8 cellular contexts compared by ENCODE assay signal in the genomic region with DNA sequence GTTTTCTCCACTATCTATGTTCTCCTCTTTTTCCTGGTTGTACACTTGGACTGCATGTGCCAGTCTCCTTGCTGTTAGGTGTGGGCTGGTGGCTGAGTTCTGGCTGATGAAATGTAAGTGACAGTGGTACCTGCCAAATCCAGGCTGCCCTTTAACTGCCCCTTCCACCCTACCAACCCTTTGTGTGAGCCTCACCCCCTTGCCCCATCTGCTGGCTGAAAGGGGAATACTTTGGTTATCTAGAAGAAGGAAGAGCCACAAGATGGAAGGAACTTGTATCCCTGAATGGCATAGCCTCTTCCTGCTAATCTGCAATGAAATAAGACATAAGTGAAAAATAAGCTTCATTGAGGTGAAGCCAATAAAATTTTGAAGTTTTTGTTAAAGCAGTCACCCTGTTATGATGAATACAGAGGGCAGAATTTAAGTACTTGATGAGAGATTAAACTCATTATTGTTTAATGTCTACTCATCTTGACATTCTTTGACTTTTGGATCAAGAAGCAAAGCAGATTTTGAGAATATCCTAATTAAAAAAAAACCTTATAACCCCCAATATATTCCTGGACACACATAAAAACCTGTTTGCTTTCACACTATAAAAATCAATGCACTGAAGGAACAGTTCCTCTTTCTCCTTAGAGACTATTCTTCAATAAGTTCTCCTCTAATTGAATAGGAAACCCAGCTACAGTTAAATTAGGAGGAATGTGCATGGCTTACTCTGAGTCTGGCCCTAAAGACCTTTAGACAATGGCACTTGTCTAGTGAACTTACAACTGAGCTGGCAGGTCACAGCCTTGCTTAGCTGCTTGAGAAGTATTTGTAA.
DNase-seq lines count a peak whose midpoint lies in the region; ATAC-seq, FAIRE-seq and TF ChIP-seq lines count a peak whose summit lies in the region.

No MANE protein-coding gene starts in this region.

- 0 out of 3 replicates have a peak, but pooled peaks cover 4% of the 10 kb centered on the region for H3K4me1 ChIP-seq in A549
- peaks cover 33% of the 10 kb centered on the region for H3K4me1 ChIP-seq in MM.1S (ENCODE audit: low read length)
- H3K4me1 ChIP-seq in endothelial cell of umbilical vein (ENCODE audit: control insufficient read depth, extremely low read depth, insufficient read depth, low read length) = peaks cover 16% of the 10 kb centered on the region
- H3K4me1 ChIP-seq in psoas muscle = no peaks in the 10 kb centered on the region
- no peaks in the 10 kb centered on the region for H3K4me1 ChIP-seq in aorta (ENCODE audit: control insufficient read depth in 1 of 2, insufficient read depth in 2 of 2, low read length in 2 of 2)

- H4K20me1 ChIP-seq in MM.1S (ENCODE audit: insufficient read depth, low read length) (no peaks in the 10 kb centered on the region), endothelial cell of umbilical vein (replicated peaks; ENCODE audit: control insufficient read depth, extremely low read depth, insufficient read depth, low read length) (no peaks in the 10 kb centered on the region)

- intact Hi-C loops in endothelial cell of umbilical vein (cut with micrococcal nuclease) = loop anchor here (1.0 to 5.0 kb wide), 4 partner anchors 262 to 1046 kb away; no protein-coding TSS in a partner anchor
- intact Hi-C loops in psoas muscle (cut with DNase I) = no loop called here
- intact Hi-C loops in aorta (cut with DNase I) = no loop called here

- BruUV-seq in endothelial cell of umbilical vein (replicated peaks; lab: Mats Ljungman, UMichigan) = no TSS peak

- no peak overlapping the region for H3K4me2 ChIP-seq in A549
- no peak overlapping the region for H3K4me2 ChIP-seq in MM.1S (ENCODE audit: low read depth, low read length)
- no peak overlapping the region for H3K4me2 ChIP-seq in endothelial cell of umbilical vein (ENCODE audit: insufficient read depth, low read length)

- CTCF ChIA-PET in A549 (lab: Yijun Ruan, JAX) (interaction anchor here (0.7 to 1.4 kb wide), 7 partner anchors 10 to 1027 kb away, joined by 3 to 4 read pairs (median 3); no protein-coding TSS in a partner anchor), endothelial cell of umbilical vein (lab: Charles Lee) (interaction anchor here (0.9 to 2.8 kb wide), 11 partner anchors 9 to 1026 kb away, joined by 3 to 35 read pairs (median 4); a partner anchor contains a TSS)

- POLR2A ChIA-PET in A549 (lab: Yijun Ruan, JAX) = interaction anchor here (3.0 kb wide), 1 partner anchor 263 kb away, joined by 12 read pairs; a partner anchor contains a TSS
- POLR2A ChIA-PET in endothelial cell of umbilical vein (lab: Charles Lee) = interaction anchor here (0.7 to 1.0 kb wide), 2 partner anchors 263 to 1026 kb away, joined by 3 read pairs; no protein-coding TSS in a partner anchor

- H3K27me3 ChIP-seq in MM.1S (replicated peaks; ENCODE audit: insufficient read depth, low read length) (no peaks in the 10 kb centered on the region), endothelial cell of umbilical vein (ENCODE audit: control insufficient read depth in 2 of 2, insufficient read depth in 2 of 2, low read length in 2 of 2) (peaks cover 4 to 5% of the 10 kb centered on the region in 2 experiments), psoas muscle (ENCODE audit: insufficient read depth in 3 of 3, low read length in 2 of 3) (no peaks in the 10 kb centered on the region), aorta (ENCODE audit: control insufficient read depth in 1 of 2, insufficient read depth in 2 of 2, low read length in 1 of 2) (no peaks in the 10 kb centered on the region)

- H3K4me3 ChIP-seq in A549 (no peak overlapping the region), MM.1S (ENCODE audit: low read length) (no peak overlapping the region), endothelial cell of umbilical vein (replicated peaks in 1 of 3; ENCODE audit: insufficient read depth in 1 of 3, low read depth in 1 of 3, low read length in 3 of 3) (no peak overlapping the region), psoas muscle (no peak overlapping the region), aorta (ENCODE audit: low read length in 2 of 2) (no peak overlapping the region)

- TF ChIP-seq POLR2A in A549 (IDR thresholded peaks at IDR 0.05; ENCODE audit: low read length) (no peak), endothelial cell of umbilical vein (IDR thresholded peaks at IDR 0.05; ENCODE audit: low read depth, low read length) (no peak)

- no peaks in the 10 kb centered on the region for H3K9me2 ChIP-seq in MM.1S (replicated peaks; ENCODE audit: insufficient read depth, low read length)

- no peak overlapping the region for H3K9ac ChIP-seq in MM.1S (ENCODE audit: low read length)
- H3K9ac ChIP-seq in endothelial cell of umbilical vein (replicated peaks; ENCODE audit: extremely low read depth, insufficient read depth, low read length) = no peak overlapping the region

- ATAC-seq in A549 (peak; percentile 81 to 88), psoas muscle (no peak), HG03469 (IDR thresholded peaks at IDR 0.05; ENCODE audit: unreplicated experiment) (no peak), aorta (ENCODE audit: low FRiP score) (no peak)

- H3F3A ChIP-seq in MM.1S (ENCODE audit: insufficient read depth, low read length) = peaks cover 13% of the 10 kb centered on the region

- TF ChIP-seq EP300 in A549 (IDR thresholded peaks at IDR 0.05) = no peak

- H3K27ac ChIP-seq in A549 (no peak overlapping the region), MM.1S (ENCODE audit: low read length) (no peak overlapping the region), endothelial cell of umbilical vein (ENCODE audit: insufficient read depth, low read depth, low read length) (no peak overlapping the region), psoas muscle (no peak overlapping the region), aorta (ENCODE audit: low read depth in 1 of 2, low read length in 2 of 2) (no peak overlapping the region)

- peak; percentile 59 to 71 for TF ChIP-seq RAD21 in A549 (conservative IDR thresholded peaks at IDR 0.05 in 1 of 2, IDR thresholded peaks at IDR 0.05 in 1 of 2)

- TF ChIP-seq CTCF in A549 (IDR thresholded peaks at IDR 0.05) (peak; percentile 41), GM12873 (IDR thresholded peaks at IDR 0.05; ENCODE audit: insufficient read depth, low read depth, low read length, missing control alignments) (peak; percentile 76), MM.1S (IDR thresholded peaks at IDR 0.05; ENCODE audit: low read length) (peak; percentile 85), endothelial cell of umbilical vein (IDR thresholded peaks at IDR 0.05; ENCODE audit: extremely low read depth in 1 of 2, insufficient read depth in 1 of 2, low read depth in 1 of 2, low read length in 2 of 2) (peak; percentile 28 to 45), psoas muscle (IDR thresholded peaks at IDR 0.05) (peak; percentile 19)

- DNase-seq in A549 (ENCODE audit: low read depth in 1 of 2, low spot score in 1 of 2) (peak; percentile 30 to 65), MM.1S (peak; percentile 71), T-helper 9 cell (peak; percentile 13), endothelial cell of umbilical vein (ENCODE audit: low read depth, low spot score) (peak; percentile 50), psoas muscle (no peak), aorta (no peak)

- no peaks in the 10 kb centered on the region for H3K9me1 ChIP-seq in endothelial cell of umbilical vein (replicated peaks; ENCODE audit: control insufficient read depth, extremely low read depth, insufficient read depth, low read length)

- no peak for FAIRE-seq in A549 (lab: Jason Lieb, UNC)
- FAIRE-seq in endothelial cell of umbilical vein (lab: Jason Lieb, UNC) = peak; percentile 52

- dilution Hi-C loops in endothelial cell of umbilical vein (cut with MboI; ENCODE audit: extremely low pct_ligation_motif_present, low sequenced_read_pairs) = no loop called here

- H3K36me3 ChIP-seq in MM.1S (replicated peaks; ENCODE audit: insufficient read depth, low read length) = no peaks in the 10 kb centered on the region
- H3K36me3 ChIP-seq in endothelial cell of umbilical vein (ENCODE audit: control insufficient read depth in 2 of 2, extremely low read depth in 1 of 2, insufficient read depth in 2 of 2, low read length in 2 of 2) = no peaks in the 10 kb centered on the region
- H3K36me3 ChIP-seq in psoas muscle (ENCODE audit: insufficient read depth in 1 of 2, low read depth in 1 of 2) = no peaks in the 10 kb centered on the region
- H3K36me3 ChIP-seq in aorta (ENCODE audit: control insufficient read depth in 1 of 2, insufficient read depth in 2 of 2, low read length in 1 of 2) = no peaks in the 10 kb centered on the region

- no peaks in the 10 kb centered on the region for H3K9me3 ChIP-seq in A549
- no peaks in the 10 kb centered on the region for H3K9me3 ChIP-seq in MM.1S (replicated peaks; ENCODE audit: insufficient read depth, low read length)
- no peaks in the 10 kb centered on the region for H3K9me3 ChIP-seq in endothelial cell of umbilical vein (replicated peaks; ENCODE audit: control insufficient read depth, insufficient read depth, low read length)
- no peaks in the 10 kb centered on the region for H3K9me3 ChIP-seq in psoas muscle
- H3K9me3 ChIP-seq in aorta (ENCODE audit: control insufficient read depth, low read length) = peaks cover 2% of the 10 kb centered on the region

- H3K79me2 ChIP-seq in MM.1S (ENCODE audit: low read length) = no peaks in the 10 kb centered on the region
- H3K79me2 ChIP-seq in endothelial cell of umbilical vein (ENCODE audit: control insufficient read depth, insufficient read depth, low read length) = no peaks in the 10 kb centered on the region

- H2AFZ ChIP-seq in MM.1S (ENCODE audit: low read length) = 0 out of 2 replicates have a peak overlapping the region, but pooled peaks have one; percentile 8
- no peak overlapping the region for H2AFZ ChIP-seq in endothelial cell of umbilical vein (ENCODE audit: low read depth, low read length)

TF ChIP-seq in A549, 52 proteins besides CTCF, POLR2A, EP300 and RAD21:
- TF ChIP-seq SMC3 (IDR thresholded peaks at IDR 0.05) (peak; percentile 60), KDM1A (IDR thresholded peaks at IDR 0.05; ENCODE audit: low read depth) (no peak)

TF ChIP-seq in endothelial cell of umbilical vein, 7 proteins besides CTCF, POLR2A, EP300 and RAD21:
- no peak for TF ChIP-seq GATA2 (IDR thresholded peaks at IDR 0.05; ENCODE audit: insufficient read depth, insufficient read length, low read depth, low read length)
- TF ChIP-seq EZH2 (IDR thresholded peaks at IDR 0.05; ENCODE audit: borderline replicate concordance, low read depth, low read length, severe bottlenecking) = no peak
- no peak for TF ChIP-seq FOS (IDR thresholded peaks at IDR 0.05; ENCODE audit: borderline replicate concordance, insufficient read depth, low read length)
- TF ChIP-seq JUN (IDR thresholded peaks at IDR 0.05; ENCODE audit: borderline replicate concordance, insufficient read depth, insufficient read length, low read depth) = no peak
- TF ChIP-seq, protein P1, sequence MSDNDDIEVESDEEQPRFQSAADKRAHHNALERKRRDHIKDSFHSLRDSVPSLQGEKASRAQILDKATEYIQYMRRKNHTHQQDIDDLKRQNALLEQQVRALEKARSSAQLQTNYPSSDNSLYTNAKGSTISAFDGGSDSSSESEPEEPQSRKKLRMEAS (IDR thresholded peaks at IDR 0.05; ENCODE audit: insufficient read depth, insufficient read length) = no peak
- TF ChIP-seq POLR2AphosphoS5 (IDR thresholded peaks at IDR 0.05; ENCODE audit: insufficient read depth, low read depth, low read length) = no peak
- TF ChIP-seq MYC (IDR thresholded peaks at IDR 0.05; ENCODE audit: low read depth, low read length) = no peak

Comparison
In these comparisons a context has a peak if more than half of its experiments do, and no peak if none do; other contexts are left out.
1. ATAC-seq: peak in A549 (2 of 2); none in psoas muscle (0 of 4), HG03469 (single experiment) and aorta (single experiment).
2. DNase-seq: peak in A549 (2 of 2), MM.1S (single experiment), T-helper 9 cell (single experiment) and endothelial cell of umbilical vein (single experiment); none in psoas muscle (0 of 2) and aorta (0 of 2).
3. CTCF ChIP-seq: peak in every context shown above with its lines; median percentile 85 in MM.1S; 76 in GM12873; 41 in A549; 36 in endothelial cell of umbilical vein; 19 in psoas muscle.